Comparison of ENCODE assay signal across 8 cellular contexts in the genomic region with DNA sequence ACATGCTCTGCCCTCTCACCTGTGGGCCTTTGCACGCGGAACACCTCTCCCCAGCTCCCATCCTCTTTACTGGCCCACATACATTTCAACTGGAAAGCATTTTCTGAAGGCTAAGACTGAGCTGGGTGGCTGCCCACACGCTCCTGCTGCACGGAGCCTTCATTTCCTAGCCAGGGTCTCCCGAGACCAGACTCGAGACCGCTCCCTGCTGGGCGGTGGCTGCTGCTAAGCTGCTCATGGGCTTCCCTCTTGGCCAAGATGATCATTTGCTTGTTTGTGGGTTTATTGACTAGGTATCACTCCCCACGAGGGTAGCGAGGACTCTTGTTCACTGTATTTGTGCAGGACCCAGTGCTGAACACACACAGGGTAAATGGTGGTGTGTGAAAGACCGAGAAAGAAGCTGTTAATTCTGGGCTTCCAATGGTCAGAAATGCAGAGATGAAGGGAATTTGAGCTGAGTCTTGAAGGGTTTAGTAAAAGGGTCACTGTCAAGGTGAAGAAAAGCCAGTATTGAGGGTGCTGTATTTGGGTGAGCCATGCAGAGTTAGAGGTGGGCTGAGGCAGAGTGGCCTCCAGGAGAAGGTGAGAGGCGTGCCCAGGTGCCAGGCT.
DNase-seq lines count a peak whose midpoint lies in the region; ATAC-seq and TF ChIP-seq lines count a peak whose summit lies in the region.

No MANE protein-coding gene starts in this region.

- peak overlapping the region; percentile 96 for H3K27ac ChIP-seq in layer of hippocampus (ENCODE audit: low read depth, low read length)

- peak; percentile 75 for DNase-seq in COLO668 (lab: John Stamatoyannopoulos, UW; ENCODE audit: unreplicated experiment)
- peak; percentile 91 for DNase-seq in GM20000 (ENCODE audit: low spot score)
- peak; percentile 93 for DNase-seq in NB4 (ENCODE audit: low read depth)
- peak; percentile 40 for DNase-seq in activated CD4-positive, CD25-positive, alpha-beta regulatory T cell treated with anti-CD3 and anti-CD28 coated beads, Interleukin-2, amount 50 U/mL, for 16 hours (ENCODE audit: low read depth, low spot score)
- DNase-seq in cerebellar cortex (ENCODE audit: low spot score) = peak; percentile 70
- DNase-seq in stimulated activated CD4-positive, alpha-beta T cell treated with anti-CD3 and anti-CD28 coated beads, Interleukin-1b, Interleukin-23, amount 100 ng/mL, for 1 hour (ENCODE audit: low read depth in 2 of 2) = peak; percentile 26 to 56

- peak; percentile 84 for TF ChIP-seq CTCF in GM20000 (IDR thresholded peaks at IDR 0.05; ENCODE audit: extremely low read depth, missing control alignments)
- TF ChIP-seq CTCF in NB4 (IDR thresholded peaks at IDR 0.05; ENCODE audit: low read depth, low read length) = peak; percentile 92

- TF ChIP-seq POLR2A in NB4 (IDR thresholded peaks at IDR 0.05; ENCODE audit: extremely low read depth, insufficient read length) = no peak

- no peak for ATAC-seq in GM18858 (IDR thresholded peaks at IDR 0.05; ENCODE audit: unreplicated experiment)

- H3K27me3 ChIP-seq in layer of hippocampus (ENCODE audit: control insufficient read depth, insufficient read depth, low read length) = no peaks in the 10 kb centered on the region

- H3K4me3 ChIP-seq in NB4 (ENCODE audit: low read depth, low read length) = peak overlapping the region; percentile 85

Comparison
In these comparisons a context has a peak if more than half of its experiments do, and no peak if none do; other contexts are left out.
1. DNase-seq: peak in every context shown above with its lines; median percentile 93 in NB4; 91 in GM20000; 75 in COLO668; 70 in cerebellar cortex; 41 in stimulated activated CD4-positive, alpha-beta T cell treated with anti-CD3 and anti-CD28 coated beads, Interleukin-1b, Interleukin-23, amount 100 ng/mL, for 1 hour; 40 in activated CD4-positive, CD25-positive, alpha-beta regulatory T cell treated with anti-CD3 and anti-CD28 coated beads, Interleukin-2, amount 50 U/mL, for 16 hours.